Comparison of ENCODE assay signal across 28 cellular contexts in genomic region chr6:47687432-47687831, GRCh38. TPM values are rescaled to one million over a fixed set of nuclear protein-coding genes. Genes with fewer than 3 reads are reported as not detected.
A peak's percentile ranks its signal among the peaks of the same experiment; 100 is the strongest.
DNase-seq lines count a peak whose midpoint lies in the region; ATAC-seq, FAIRE-seq and TF ChIP-seq lines count a peak whose summit lies in the region.
"Had no signal": no experiment of that assay in that cellular context is flagged by ENCODE, and none has a peak within 500 bp of the region (broad histone marks: within the 10 kb centered on the region; RNA-seq: fewer than 3 reads in every experiment).

No MANE protein-coding gene starts in this region.

- TF ChIP-seq CTCF in K562 (IDR thresholded peaks at IDR 0.05 in 2 of 3, conservative IDR thresholded peaks at IDR 0.05 in 1 of 3; ENCODE audit: insufficient read depth in 2 of 3, low read depth in 1 of 3, low read length in 3 of 3) = no peak

- no peaks in the 10 kb centered on the region for H4K20me1 ChIP-seq in K562 (replicated peaks; ENCODE audit: control insufficient read depth, insufficient read depth, low read length)
- H4K20me1 ChIP-seq: BLaER1 treated with 17β-estradiol and CSF1 and Interleukin-3, amounts not matched to agents 10 nM and 100 nM had no signal

- H3K79me2 ChIP-seq in K562 (ENCODE audit: control insufficient read depth, insufficient read depth, low read length) = no peaks in the 10 kb centered on the region

- H3K4me3 ChIP-seq in K562 = no peak overlapping the region
- H3K4me3 ChIP-seq: A549; BLaER1 treated with 17β-estradiol and CSF1 and Interleukin-3, amounts not matched to agents 10 nM and 100 nM; GM23248 had no signal

- H3K27ac ChIP-seq in K562 (ENCODE audit: extremely low read depth, low read depth, low read length) = no peak overlapping the region
- H3K27ac ChIP-seq: A549; BLaER1 treated with 17β-estradiol and CSF1 and Interleukin-3, amounts not matched to agents 10 nM and 100 nM; GM23248; RWPE1 had no signal

- H3K36me3 ChIP-seq in K562 (ENCODE audit: control insufficient read depth, insufficient read depth, low read length) = no peaks in the 10 kb centered on the region
- H3K36me3 ChIP-seq: BLaER1 treated with 17β-estradiol and CSF1 and Interleukin-3, amounts not matched to agents 10 nM and 100 nM had no signal

- WGBS in K562 (ENCODE audit: insufficient coverage, low coverage, missing lambda C conversion rate) = 3% methylated on average over 2 of the region's 2 CpGs

- POLR2A ChIA-PET in K562 (lab: Yijun Ruan, JAX) = interaction anchor here (0.6 kb wide), 1 partner anchor 9 kb away, joined by 3 read pairs; no protein-coding TSS in a partner anchor

- TF ChIP-seq EP300 in K562 (IDR thresholded peaks at IDR 0.05; ENCODE audit: low read length) = no peak

- no TSS peak for BruUV-seq in K562 (replicated peaks; lab: Mats Ljungman, UMichigan)

- H3K9me3 ChIP-seq in K562 (replicated peaks; ENCODE audit: control insufficient read depth, insufficient read depth, low read depth, low read length) = no peaks in the 10 kb centered on the region
- H3K9me3 ChIP-seq: A549; BLaER1 treated with 17β-estradiol and CSF1 and Interleukin-3, amounts not matched to agents 10 nM and 100 nM had no signal

- no peaks in the 10 kb centered on the region for H3K9me1 ChIP-seq in K562 (ENCODE audit: control insufficient read depth, insufficient read depth, low read length)

- TF ChIP-seq RAD21 in K562 (CRISPR knock-in tag; conservative IDR thresholded peaks at IDR 0.05 in 1 of 2, IDR thresholded peaks at IDR 0.05 in 1 of 2) = no peak

- H3K27me3 ChIP-seq in K562 (ENCODE audit: control insufficient read depth in 2 of 2, insufficient read depth in 2 of 2, low read length in 2 of 2) = peaks cover 0 to 2% of the 10 kb centered on the region in 2 experiments; a peak in 2 of 5 replicates
- H3K27me3 ChIP-seq: BLaER1 treated with 17β-estradiol and CSF1 and Interleukin-3, amounts not matched to agents 10 nM and 100 nM had no signal

- ATAC-seq in K562 (peak; percentile 78), GM21447 (IDR thresholded peaks at IDR 0.05; ENCODE audit: unreplicated experiment) (no peak), Right ventricle myocardium superior (ENCODE audit: poor library complexity) (no peak)
- ATAC-seq: A549, HepG2, Panc1 had no signal

- DNase-seq in COLO668 (lab: John Stamatoyannopoulos, UW; ENCODE audit: unreplicated experiment) = peak; percentile 6
- DNase-seq in DMS53 treated with DMSO at 0.1 percent for 48 hours (lab: John Stamatoyannopoulos, UW; ENCODE audit: unreplicated experiment) = peak; percentile 90
- DNase-seq in NCI-H510A (lab: John Stamatoyannopoulos, UW) = peak; percentile 20
- DNase-seq in K562 (ENCODE audit: extremely low read depth in 1 of 4, low spot score in 3 of 4) = peak in 2 of 4 experiments; percentile 18 to 40
- no peak for DNase-seq in Right ventricle myocardium superior
- no peak for DNase-seq in HK-2 (ENCODE audit: unreplicated experiment)
- DNase-seq: AML-193; CD4-positive, alpha-beta T cell; COR-L47; DMS79 treated with DMSO at 0.1 percent for 48 hours; GF-D8; GM23248; H9; KBM-7; NCI-H2081; NCI-H2171 treated with DMSO at 0.1 percent for 48 hours; NCI-H345; NCI-H524 treated with DMSO at 0.1 percent for 48 hours; SHP77 treated with DMSO at 0.1 percent for 48 hours had no signal

- no peak overlapping the region for H2AFZ ChIP-seq in K562 (ENCODE audit: low read depth, low read length)
- H2AFZ ChIP-seq: GM23248 had no signal

- H3K4me1 ChIP-seq in K562 (replicated peaks in 1 of 2; ENCODE audit: control insufficient read depth in 2 of 2, insufficient read depth in 2 of 2, low read length in 2 of 2) = no peaks in the 10 kb centered on the region
- H3K4me1 ChIP-seq: A549; BLaER1 treated with 17β-estradiol and CSF1 and Interleukin-3, amounts not matched to agents 10 nM and 100 nM had no signal

- no peak for FAIRE-seq in K562 (lab: Jason Lieb, UNC)
- FAIRE-seq: A549, GM18507, HepG2 had no signal

- in situ Hi-C loops in K562 (cut with MboI) = no loop called here

- H3K9ac ChIP-seq in K562 (ENCODE audit: insufficient read depth in 1 of 2, low read depth in 2 of 2, low read length in 2 of 2) = no peak overlapping the region
- H3K9ac ChIP-seq: BLaER1 treated with 17β-estradiol and CSF1 and Interleukin-3, amounts not matched to agents 10 nM and 100 nM; GM23248 had no signal

- no peak for TF ChIP-seq POLR2A in K562 (conservative IDR thresholded peaks at IDR 0.05)

- intact Hi-C loops in K562 (cut with micrococcal nuclease) = no loop called here
- intact Hi-C loops in Right ventricle myocardium superior (cut with DNase I) = no loop called here

- no peak overlapping the region for H3K4me2 ChIP-seq in K562 (ENCODE audit: insufficient read depth, low read length)
- H3K4me2 ChIP-seq: A549; BLaER1 treated with 17β-estradiol and CSF1 and Interleukin-3, amounts not matched to agents 10 nM and 100 nM had no signal

- CTCF ChIA-PET in K562 (lab: Yijun Ruan, JAX; ENCODE audit: low intra/inter-chr PET ratio) = no interaction called here

TF ChIP-seq in K562, 482 proteins besides CTCF, POLR2A, EP300 and RAD21:
- TF ChIP-seq, protein P1, sequence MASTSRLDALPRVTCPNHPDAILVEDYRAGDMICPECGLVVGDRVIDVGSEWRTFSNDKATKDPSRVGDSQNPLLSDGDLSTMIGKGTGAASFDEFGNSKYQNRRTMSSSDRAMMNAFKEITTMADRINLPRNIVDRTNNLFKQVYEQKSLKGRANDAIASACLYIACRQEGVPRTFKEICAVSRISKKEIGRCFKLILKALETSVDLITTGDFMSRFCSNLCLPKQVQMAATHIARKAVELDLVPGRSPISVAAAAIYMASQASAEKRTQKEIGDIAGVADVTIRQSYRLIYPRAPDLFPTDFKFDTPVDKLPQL (IDR thresholded peaks at IDR 0.05; ENCODE audit: extremely low read depth, insufficient read length) = no peak
- TF ChIP-seq WHSC1 (IDR thresholded peaks at IDR 0.05; ENCODE audit: low read length) = no peak
- peak; percentile 55 for TF ChIP-seq MAFG (tag; conservative IDR thresholded peaks at IDR 0.05)
- peak; percentile 28; the same call in 1 of the 2 replicates for TF ChIP-seq C11orf30 (IDR thresholded peaks at IDR 0.05; ENCODE audit: low read depth)
- TF ChIP-seq ZBTB49 (CRISPR knock-in tag; IDR thresholded peaks at IDR 0.05; ENCODE audit: borderline replicate concordance) = no peak
- no peak for TF ChIP-seq CTBP1 (IDR thresholded peaks at IDR 0.05; ENCODE audit: borderline replicate concordance)
- TF ChIP-seq FOXA1 (IDR thresholded peaks at IDR 0.05; ENCODE audit: borderline replicate concordance) = no peak
- peak; percentile 46 for TF ChIP-seq NFE2 (IDR thresholded peaks at IDR 0.05; ENCODE audit: low read depth)
- TF ChIP-seq RBM15 (IDR thresholded peaks at IDR 0.05; ENCODE audit: insufficient read depth, low read length) = no peak
- peak; percentile 27; the same call in 1 of the 2 replicates for TF ChIP-seq CBFA2T3 (IDR thresholded peaks at IDR 0.05)
- TF ChIP-seq ZNF316 (IDR thresholded peaks at IDR 0.05) = 0 out of 2 replicates have a peak, but pooled peaks have one; percentile 12

RNA-seq across cellular contexts. Expression of gene ADGRF4, which starts 10.9 kb away (rescaled TPM):
- total RNA-seq in K562 (2011; cell fraction: chromatin; rRNA removed; ENCODE audit: low replicate concordance) = not detected in 2 replicates
- total RNA-seq in K562 (2011; cell fraction: nucleolus; rRNA removed) = not detected in 2 replicates
- not detected in 2 replicates for total RNA-seq in K562 (2011; cell fraction: nucleoplasm; rRNA removed)
- total RNA-seq in K562 (2014; rRNA removed) (not detected in 2 replicates), K562 (2014; rRNA removed; fragmentation: Illumina TruSeq; extraction: Trizol) (not detected in 2 replicates), K562 (2015; rRNA removed; fragmentation: Illumina TruSeq; extraction: Trizol) (not detected in 2 replicates), K562 (2021) (not detected in 2 replicates), Right ventricle myocardium superior (not detected)
- polyA plus RNA-seq in K562 (2011; rRNA removed) (not detected in 2 replicates), K562 (2014; fragmentation: Illumina TruSeq; extraction: Trizol) (not detected in 2 replicates), K562 (2014; fragmentation: Nextera tagmentation; extraction: Ambion mirVana) (not detected), K562 (2014; rRNA removed) (not detected in 2 replicates)
- not detected in 2 replicates for polyA plus RNA-seq in K562 (2011; cell fraction: cytosol; rRNA removed)
- polyA plus RNA-seq in K562 (2011; cell fraction: nucleus; rRNA removed) = not detected in 2 replicates
- 0.04 TPM in 1 of 2 replicates, not detected in the other for polyA plus RNA-seq in K562 (2012)
- polyA minus RNA-seq in K562 (2011; rRNA and poly(A)+ RNA removed) = not detected in 2 replicates
- polyA minus RNA-seq in K562 (2011; cell fraction: cytosol; rRNA and poly(A)+ RNA removed) = not detected in 2 replicates
- polyA minus RNA-seq in K562 (2011; cell fraction: nucleus; rRNA and poly(A)+ RNA removed) = not detected in 2 replicates
- total RNA-seq: CD4-positive, alpha-beta T cell; H9; HepG2; OCI-LY7; T-helper 1 cell treated with Interleukin-12 subunit alpha and Interleukin-12 subunit beta and Interleukin-4 antibody, amounts not matched to agents 30 ng/mL and 1 ng/mL, for 36 hours had no signal
- polyA plus RNA-seq: GM23248 had no signal

Comparison
In these comparisons a context has a peak if more than half of its experiments do, and no peak if none do; other contexts are left out.
1. DNase-seq: peak in COLO668 (single experiment), DMS53 treated with DMSO at 0.1 percent for 48 hours (single experiment) and NCI-H510A (single experiment); none in Right ventricle myocardium superior (single experiment) and HK-2 (single experiment).